Comparison of ENCODE assay signal across 16 cellular contexts in genomic region chr3:31341130-31341529, GRCh38.
A peak's percentile ranks its signal among the peaks of the same experiment; 100 is the strongest.
DNase-seq lines count a peak whose midpoint lies in the region; ATAC-seq and TF ChIP-seq lines count a peak whose summit lies in the region.
"Had no signal": no experiment of that assay in that cellular context is flagged by ENCODE, and none has a peak within 500 bp of the region (broad histone marks: within the 10 kb centered on the region; RNA-seq: fewer than 3 reads in every experiment).

No MANE protein-coding gene starts in this region.

- no peaks in the 10 kb centered on the region for H3K36me3 ChIP-seq in Caco-2 (ENCODE audit: control insufficient read depth, insufficient read depth, low read length)
- H3K36me3 ChIP-seq: prostate gland had no signal

- in situ Hi-C loops in KBM-7 (cut with MboI; ENCODE audit: low pct_unique_long_range_greater_than_20kb, low sequenced_read_pairs) = no loop called here

- H3K4me1 ChIP-seq in Caco-2 = no peaks in the 10 kb centered on the region
- H3K4me1 ChIP-seq: body of pancreas, prostate gland had no signal

- H3K27me3 ChIP-seq in Caco-2 (replicated peaks; ENCODE audit: control insufficient read depth, insufficient read depth, low read length) = no peaks in the 10 kb centered on the region
- H3K27me3 ChIP-seq: body of pancreas had no signal

- H3K4me1 Mint-ChIP-seq in Caco-2 (ENCODE audit: low read depth, unreplicated experiment) (peaks cover 8% of the 10 kb centered on the region), nephron progenitor cell (peaks cover 7% of the 10 kb centered on the region)
- H3K4me1 Mint-ChIP-seq: activated CD4-positive, alpha-beta T cell treated with anti-CD3 and anti-CD28 coated beads for 36 hours had no signal

- peaks cover 14% of the 10 kb centered on the region for H3K9me3 Mint-ChIP-seq in Caco-2 (ENCODE audit: unreplicated experiment)
- H3K9me3 Mint-ChIP-seq in nephron progenitor cell = peaks cover 20% of the 10 kb centered on the region

- intact Hi-C loops in Caco-2 (cut with micrococcal nuclease; ENCODE audit: unreplicated experiment) = loop anchor here (1.0 kb wide), 1 partner anchor 107 kb away; no protein-coding TSS in a partner anchor

- TF ChIP-seq CTCF in Caco-2 (IDR thresholded peaks at IDR 0.05; ENCODE audit: insufficient read depth in 1 of 2, low read depth in 1 of 2, low read length in 1 of 2, severe bottlenecking in 1 of 2, unreplicated experiment in 1 of 2) (peak in 1 of 2 experiments; percentile 24), nephron progenitor cell (IDR thresholded peaks at IDR 0.05) (no peak)

- DNase-seq in Caco-2 (peak; percentile 13 to 39), LHCN-M2 (ENCODE audit: low read depth) (peak; percentile 6), ecto neural progenitor cell (ENCODE audit: low spot score) (peak; percentile 52), nephron progenitor cell (peak; percentile 31), EL (no peak), KBM-7 (no peak), left lobe of liver (ENCODE audit: low spot score) (no peak)
- DNase-seq: activated CD4-positive, alpha-beta T cell treated with anti-CD3 and anti-CD28 coated beads for 36 hours; CD8-positive, alpha-beta T cell; NCI-H774; stimulated activated CD4-positive, alpha-beta T cell treated with anti-CD3 and anti-CD28 coated beads, Interleukin-4, amount 100 ng/mL, for 1 hour; stimulated activated naive CD4-positive, alpha-beta T cell treated with Interleukin-2 at 50 U/mL for 16 hours had no signal

- H3K4me3 Mint-ChIP-seq in Caco-2 (ENCODE audit: unreplicated experiment) = no peak overlapping the region
- H3K4me3 Mint-ChIP-seq in nephron progenitor cell = no peak overlapping the region
- H3K4me3 Mint-ChIP-seq: activated CD4-positive, alpha-beta T cell treated with anti-CD3 and anti-CD28 coated beads for 36 hours; CD8-positive, alpha-beta T cell had no signal

- no TSS peak for BruUV-seq in Caco-2 (replicated peaks; lab: Mats Ljungman, UMichigan)

- ATAC-seq in GM18519 (IDR thresholded peaks at IDR 0.05; ENCODE audit: low FRiP score, unreplicated experiment) = no peak
- ATAC-seq in left lobe of liver = no peak
- ATAC-seq: activated CD4-positive, alpha-beta T cell treated with anti-CD3 and anti-CD28 coated beads for 36 hours; body of pancreas; CD8-positive, alpha-beta T cell had no signal

- no peak overlapping the region for H3K4me3 ChIP-seq in Caco-2 (ENCODE audit: low read depth, low read length)
- H3K4me3 ChIP-seq: body of pancreas, prostate gland had no signal

- H3K27ac Mint-ChIP-seq in Caco-2 (ENCODE audit: unreplicated experiment) = no peak overlapping the region
- no peak overlapping the region for H3K27ac Mint-ChIP-seq in nephron progenitor cell
- H3K27ac Mint-ChIP-seq: activated CD4-positive, alpha-beta T cell treated with anti-CD3 and anti-CD28 coated beads for 36 hours; activated T-helper 2 cell treated with anti-CD3 and anti-CD28 coated beads, Interferon-gamma antibody, Interleukin-2, Interleukin-4, amounts not matched to agents 10 μg/mL and 5 μg/mL and 100 μg/mL, durations not matched to agents 14 hours and 24 hours and 36 hours; CD8-positive, alpha-beta T cell had no signal

- CTCF ChIA-PET in Caco-2 (lab: Charles Lee) = interaction anchor here (0.5 to 0.7 kb wide), 2 partner anchors 88 to 106 kb away, joined by 3 read pairs; no protein-coding TSS in a partner anchor

- POLR2A ChIA-PET in Caco-2 (lab: Charles Lee) = no interaction called here

- H3K36me3 Mint-ChIP-seq in Caco-2 (ENCODE audit: insufficient read depth, unreplicated experiment) (no peaks in the 10 kb centered on the region), nephron progenitor cell (ENCODE audit: low read depth) (peaks cover 10% of the 10 kb centered on the region)
- H3K36me3 Mint-ChIP-seq: CD8-positive, alpha-beta T cell had no signal

- no peaks in the 10 kb centered on the region for H3K9me3 ChIP-seq in Caco-2
- H3K9me3 ChIP-seq: body of pancreas, prostate gland had no signal

- H3K27me3 Mint-ChIP-seq in Caco-2 (ENCODE audit: insufficient read depth, unreplicated experiment) = no peaks in the 10 kb centered on the region
- peaks cover 10% of the 10 kb centered on the region for H3K27me3 Mint-ChIP-seq in nephron progenitor cell (ENCODE audit: low read depth, poor library complexity)
- H3K27me3 Mint-ChIP-seq: activated CD4-positive, alpha-beta T cell treated with anti-CD3 and anti-CD28 coated beads for 36 hours had no signal

Comparison
In these comparisons a context has a peak if more than half of its experiments do, and no peak if none do; other contexts are left out.
1. DNase-seq: peak in Caco-2 (2 of 2), LHCN-M2 (single experiment), ecto neural progenitor cell (single experiment) and nephron progenitor cell (single experiment); none in EL (single experiment), KBM-7 (single experiment) and left lobe of liver (single experiment).